Comparison of ENCODE assay signal across 1 cellular context in genomic region chr2:46335404-46335965, GRCh38.
A peak's percentile ranks its signal among the peaks of the same experiment; 100 is the strongest.
TF ChIP-seq lines count a peak whose summit lies in the region.

No MANE protein-coding gene starts in this region.

TF ChIP-seq in HepG2, 621 proteins besides CTCF, POLR2A, EP300 and RAD21 (continued from another document):
- TF ChIP-seq, protein P1, sequence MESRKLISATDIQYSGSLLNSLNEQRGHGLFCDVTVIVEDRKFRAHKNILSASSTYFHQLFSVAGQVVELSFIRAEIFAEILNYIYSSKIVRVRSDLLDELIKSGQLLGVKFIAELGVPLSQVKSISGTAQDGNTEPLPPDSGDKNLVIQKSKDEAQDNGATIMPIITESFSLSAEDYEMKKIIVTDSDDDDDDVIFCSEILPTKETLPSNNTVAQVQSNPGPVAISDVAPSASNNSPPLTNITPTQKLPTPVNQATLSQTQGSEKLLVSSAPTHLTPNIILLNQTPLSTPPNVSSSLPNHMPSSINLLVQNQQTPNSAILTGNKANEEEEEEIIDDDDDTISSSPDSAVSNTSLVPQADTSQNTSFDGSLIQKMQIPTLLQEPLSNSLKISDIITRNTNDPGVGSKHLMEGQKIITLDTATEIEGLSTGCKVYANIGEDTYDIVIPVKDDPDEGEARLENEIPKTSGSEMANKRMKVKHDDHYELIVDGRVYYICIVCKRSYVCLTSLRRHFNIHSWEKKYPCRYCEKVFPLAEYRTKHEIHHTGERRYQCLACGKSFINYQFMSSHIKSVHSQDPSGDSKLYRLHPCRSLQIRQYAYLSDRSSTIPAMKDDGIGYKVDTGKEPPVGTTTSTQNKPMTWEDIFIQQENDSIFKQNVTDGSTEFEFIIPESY (CRISPR knock-in tag; IDR thresholded peaks at IDR 0.05) = peak; percentile 5; the same call in 1 of the 2 replicates
- TF ChIP-seq AHDC1 (CRISPR knock-in tag; IDR thresholded peaks at IDR 0.05; ENCODE audit: borderline replicate concordance) (peak; percentile 58; the same call in 1 of the 2 replicates), RFX5 (IDR thresholded peaks at IDR 0.05; ENCODE audit: low read depth, low read length) (no peak), ZNF687 (CRISPR knock-in tag; IDR thresholded peaks at IDR 0.05) (peak; percentile 39; the same call in 1 of the 2 replicates)
- TF ChIP-seq, protein P2, sequence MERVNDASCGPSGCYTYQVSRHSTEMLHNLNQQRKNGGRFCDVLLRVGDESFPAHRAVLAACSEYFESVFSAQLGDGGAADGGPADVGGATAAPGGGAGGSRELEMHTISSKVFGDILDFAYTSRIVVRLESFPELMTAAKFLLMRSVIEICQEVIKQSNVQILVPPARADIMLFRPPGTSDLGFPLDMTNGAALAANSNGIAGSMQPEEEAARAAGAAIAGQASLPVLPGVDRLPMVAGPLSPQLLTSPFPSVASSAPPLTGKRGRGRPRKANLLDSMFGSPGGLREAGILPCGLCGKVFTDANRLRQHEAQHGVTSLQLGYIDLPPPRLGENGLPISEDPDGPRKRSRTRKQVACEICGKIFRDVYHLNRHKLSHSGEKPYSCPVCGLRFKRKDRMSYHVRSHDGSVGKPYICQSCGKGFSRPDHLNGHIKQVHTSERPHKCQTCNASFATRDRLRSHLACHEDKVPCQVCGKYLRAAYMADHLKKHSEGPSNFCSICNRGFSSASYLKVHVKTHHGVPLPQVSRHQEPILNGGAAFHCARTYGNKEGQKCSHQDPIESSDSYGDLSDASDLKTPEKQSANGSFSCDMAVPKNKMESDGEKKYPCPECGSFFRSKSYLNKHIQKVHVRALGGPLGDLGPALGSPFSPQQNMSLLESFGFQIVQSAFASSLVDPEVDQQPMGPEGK (CRISPR knock-in tag; IDR thresholded peaks at IDR 0.05) = peak; percentile 49; the same call in 1 of the 2 replicates
TF ChIP-seq in HepG2: peak in this region for 5.
